ENCODE assay signal across 29 cellular contexts in genomic region chr9:129171993-129172751, GRCh38. TPM values are rescaled to one million over a fixed set of nuclear protein-coding genes. Genes with fewer than 3 reads are reported as not detected.
DNase-seq lines count a peak whose midpoint lies in the region; ATAC-seq and TF ChIP-seq lines count a peak whose summit lies in the region.
"Had no signal": no experiment of that assay in that cellular context is flagged by ENCODE, and none has a peak within 500 bp of the region (broad histone marks: within the 10 kb centered on the region; RNA-seq: fewer than 3 reads in every experiment).

No MANE protein-coding gene starts in this region.

- H3K9me3 Mint-ChIP-seq in CD4-positive, alpha-beta T cell = no peaks in the 10 kb centered on the region
- no peaks in the 10 kb centered on the region for H3K9me3 Mint-ChIP-seq in nephron
- H3K9me3 Mint-ChIP-seq in activated naive CD8-positive, alpha-beta T cell treated with anti-CD3 and anti-CD28 coated beads for 36 hours = no peaks in the 10 kb centered on the region
- H3K9me3 Mint-ChIP-seq: activated naive CD4-positive, alpha-beta T cell treated with anti-CD3 and anti-CD28 coated beads, Interleukin-2, amount 10 ng/mL, durations not matched to agents 7 days and 5 days; activated T-cell treated with anti-CD3 and anti-CD28 coated beads, Interleukin-2, amount 50 U/mL, for 72 hours; central memory CD8-positive, alpha-beta T cell; GM23338; T-helper 2 cell treated with Interferon-gamma antibody and Interleukin-4, amounts not matched to agents 5 μg/mL and 100 μg/mL, for 36 hours had no signal

- intact Hi-C loops in CD4-positive, alpha-beta T cell (cut with DNase I, micrococcal nuclease) = loop anchor here in 1 of 2 experiments (2.0 to 10.0 kb wide), 4 partner anchors 33 to 315 kb away; no protein-coding TSS in a partner anchor
- intact Hi-C loops in stomach (cut with DNase I; ENCODE audit: low total_unique reads) = no loop called here

- H3K4me1 Mint-ChIP-seq in CD4-positive, alpha-beta T cell (ENCODE audit: low read depth) = peaks cover 17% of the 10 kb centered on the region
- peaks cover 22% of the 10 kb centered on the region for H3K4me1 Mint-ChIP-seq in nephron
- H3K4me1 Mint-ChIP-seq in activated naive CD8-positive, alpha-beta T cell treated with anti-CD3 and anti-CD28 coated beads for 36 hours = peaks cover 16% of the 10 kb centered on the region

- no peak overlapping the region for H3K4me3 ChIP-seq in adipocyte (ENCODE audit: low read length)
- no peak overlapping the region for H3K4me3 ChIP-seq in stomach
- H3K4me3 ChIP-seq: BLaER1, GM23338, upper lobe of right lung had no signal

- H3K4me3 Mint-ChIP-seq in CD4-positive, alpha-beta T cell = peak overlapping the region; percentile 20
- H3K4me3 Mint-ChIP-seq in nephron = peak overlapping the region in 2 of 3 experiments; percentile 78 to 79
- no peak overlapping the region for H3K4me3 Mint-ChIP-seq in activated naive CD8-positive, alpha-beta T cell treated with anti-CD3 and anti-CD28 coated beads for 36 hours
- H3K4me3 Mint-ChIP-seq: activated naive CD4-positive, alpha-beta T cell treated with anti-CD3 and anti-CD28 coated beads, Interleukin-2, amount 10 ng/mL, durations not matched to agents 7 days and 5 days; activated T-cell treated with anti-CD3 and anti-CD28 coated beads, Interleukin-2, amount 50 U/mL, for 72 hours; central memory CD8-positive, alpha-beta T cell; GM23338; T-helper 2 cell treated with Interferon-gamma antibody and Interleukin-4, amounts not matched to agents 5 μg/mL and 100 μg/mL, for 36 hours had no signal

- no peak overlapping the region for H3K27ac Mint-ChIP-seq in CD4-positive, alpha-beta T cell
- peak overlapping the region; percentile 81 to 99 (median 91) for H3K27ac Mint-ChIP-seq in nephron
- H3K27ac Mint-ChIP-seq in activated naive CD8-positive, alpha-beta T cell treated with anti-CD3 and anti-CD28 coated beads for 36 hours = no peak overlapping the region
- H3K27ac Mint-ChIP-seq: activated naive CD4-positive, alpha-beta T cell treated with anti-CD3 and anti-CD28 coated beads, Interleukin-2, amount 10 ng/mL, durations not matched to agents 7 days and 5 days; activated T-cell treated with anti-CD3 and anti-CD28 coated beads, Interleukin-2, amount 50 U/mL, for 72 hours; GM23338; T-helper 2 cell treated with Interferon-gamma antibody and Interleukin-4, amounts not matched to agents 5 μg/mL and 100 μg/mL, for 36 hours had no signal

- CTCF ChIA-PET in CD4-positive, alpha-beta T cell (lab: Charles Lee) = interaction anchor here (1.0 to 5.5 kb wide), 3 partner anchors 30 to 439 kb away, joined by 3 to 25 read pairs (median 24); no protein-coding TSS in a partner anchor

- H3K36me3 ChIP-seq in adipocyte (ENCODE audit: control insufficient read depth, insufficient read depth, low read length, severe bottlenecking) (no peaks in the 10 kb centered on the region), stomach (no peaks in the 10 kb centered on the region)
- H3K36me3 ChIP-seq: BLaER1, upper lobe of right lung had no signal

- no peak for DNase-seq in CD4-positive, alpha-beta T cell
- DNase-seq in adipocyte (ENCODE audit: low read depth) = no peak
- no peak for DNase-seq in stomach
- DNase-seq in NCI-H1048 (lab: John Stamatoyannopoulos, UW) = no peak
- no peak for DNase-seq in activated naive CD8-positive, alpha-beta T cell treated with anti-CD3 and anti-CD28 coated beads for 36 hours
- DNase-seq in stimulated activated naive CD4-positive, alpha-beta T cell treated with Interleukin-2 at 50 U/mL for 16 hours (lab: John Stamatoyannopoulos, UW) = no peak
- DNase-seq in H4 (ENCODE audit: low spot score) = no peak
- DNase-seq: activated CD4-positive, alpha-beta T cell treated with anti-CD3 and anti-CD28 coated beads for 48 hours; activated naive CD4-positive, alpha-beta T cell treated with anti-CD3 and anti-CD28 coated beads, Interleukin-2, amount 10 ng/mL, durations not matched to agents 7 days and 5 days; activated T-cell treated with anti-CD3 and anti-CD28 coated beads, Interleukin-2, amount 50 U/mL, for 72 hours; Caco-2; DMS79; GF-D8; kidney glomerular epithelial cell; NCI-H1092 treated with DMSO at 0.1 percent for 48 hours; NCI-H2029 treated with DMSO at 0.1 percent for 48 hours; NCI-H226; NCI-H748 treated with DMSO at 0.1 percent for 48 hours; occipital lobe; stimulated activated CD4-positive, alpha-beta T cell treated with anti-CD3 and anti-CD28 coated beads, Interleukin-12 subunit alpha, Interleukin-12 subunit beta, amount 100 ng/mL, for 4 hours; stimulated activated CD4-positive, alpha-beta T cell treated with anti-CD3 and anti-CD28 coated beads, Interleukin-4, amount 100 ng/mL, for 24 hours; stimulated activated naive CD4-positive, alpha-beta T cell; upper lobe of right lung had no signal

- H3K9ac ChIP-seq in adipocyte (ENCODE audit: low read length) = peak overlapping the region; percentile 99
- H3K9ac ChIP-seq: BLaER1 had no signal

- POLR2A ChIA-PET in CD4-positive, alpha-beta T cell (lab: Charles Lee) = interaction anchor here (0.7 to 1.3 kb wide), 2 partner anchors 64 to 211 kb away, joined by 3 read pairs; no protein-coding TSS in a partner anchor

- peaks cover 39% of the 10 kb centered on the region for H3K4me1 ChIP-seq in adipocyte (ENCODE audit: control insufficient read depth, insufficient read depth, low read length)
- H3K4me1 ChIP-seq in stomach = peaks cover 52 to 61% (median 59%) of the 10 kb centered on the region in 4 donors

- peaks cover 8% of the 10 kb centered on the region for H3K27me3 ChIP-seq in CD4-positive, alpha-beta T cell (ENCODE audit: control insufficient read depth, insufficient read depth, low read length)
- H3K27me3 ChIP-seq in adipocyte (replicated peaks; ENCODE audit: control insufficient read depth, insufficient read depth, low read length) (no peaks in the 10 kb centered on the region), stomach (no peaks in the 10 kb centered on the region)
- H3K27me3 ChIP-seq: upper lobe of right lung had no signal

- H3K9me3 ChIP-seq in CD4-positive, alpha-beta T cell (ENCODE audit: control insufficient read depth, low read length) = no peaks in the 10 kb centered on the region
- H3K9me3 ChIP-seq in adipocyte (ENCODE audit: control insufficient read depth, low read length) = no peaks in the 10 kb centered on the region
- no peaks in the 10 kb centered on the region for H3K9me3 ChIP-seq in stomach
- H3K9me3 ChIP-seq: BLaER1, Caco-2, upper lobe of right lung had no signal

- 28 to 55% (median 40%) methylated on average over 7 of the region's 7 CpGs for WGBS in stomach, 5 donors

- no peak for ATAC-seq in CD4-positive, alpha-beta T cell (ENCODE audit: poor library complexity)
- ATAC-seq: activated T-cell treated with anti-CD3 and anti-CD28 coated beads, Interleukin-2, amount 50 U/mL, for 72 hours; GM23338; SK-N-SH treated with all-trans-retinoic acid at 6 μM for 48 hours; upper lobe of right lung had no signal

- no peak for TF ChIP-seq EP300 in stomach (IDR thresholded peaks at IDR 0.05)

- TF ChIP-seq CTCF in CD4-positive, alpha-beta T cell (IDR thresholded peaks at IDR 0.05) = no peak
- TF ChIP-seq CTCF in nephron (IDR thresholded peaks at IDR 0.05; ENCODE audit: unreplicated experiment in 3 of 3) (no peak), stomach (IDR thresholded peaks at IDR 0.05) (no peak)

- no peak for TF ChIP-seq POLR2A in stomach (IDR thresholded peaks at IDR 0.05)

- peaks cover 4% of the 10 kb centered on the region for H3K27me3 Mint-ChIP-seq in CD4-positive, alpha-beta T cell
- H3K27me3 Mint-ChIP-seq in nephron (ENCODE audit: low read depth) = peaks cover 4% of the 10 kb centered on the region
- no peaks in the 10 kb centered on the region for H3K27me3 Mint-ChIP-seq in activated naive CD8-positive, alpha-beta T cell treated with anti-CD3 and anti-CD28 coated beads for 36 hours

- H3K27ac ChIP-seq in CD4-positive, alpha-beta T cell (ENCODE audit: low read depth, low read length) = no peak overlapping the region
- H3K27ac ChIP-seq in stomach = peak overlapping the region in 3 of 5 donors; percentile 51 to 98 (median 97)
- H3K27ac ChIP-seq: BLaER1, upper lobe of right lung had no signal

- no peaks in the 10 kb centered on the region for H3K36me3 Mint-ChIP-seq in CD4-positive, alpha-beta T cell (ENCODE audit: low read depth)
- H3K36me3 Mint-ChIP-seq in nephron (ENCODE audit: low read depth) = no peaks in the 10 kb centered on the region
- no peaks in the 10 kb centered on the region for H3K36me3 Mint-ChIP-seq in activated naive CD8-positive, alpha-beta T cell treated with anti-CD3 and anti-CD28 coated beads for 36 hours
- H3K36me3 Mint-ChIP-seq: activated naive CD4-positive, alpha-beta T cell treated with anti-CD3 and anti-CD28 coated beads, Interleukin-2, amount 10 ng/mL, durations not matched to agents 7 days and 5 days had no signal

RNA-seq across cellular contexts. Expression of gene IER5L, which starts 5.9 kb away (rescaled TPM):
- total RNA-seq in CD4-positive, alpha-beta T cell = 1 to 10 TPM; 5.6 to 6.4 TPM
- 10 to 100 TPM in 1 of 5 donors, 1 to 10 TPM in 4; 2.6 to 30.4 (median 4.5) TPM for total RNA-seq in stomach
- polyA plus RNA-seq in stomach = 10 to 100 TPM in 2 of 3 donors, 1 to 10 TPM in 1; 7.2 to 25.1 (median 17.0) TPM
- total RNA-seq in activated naive CD8-positive, alpha-beta T cell treated with anti-CD3 and anti-CD28 coated beads for 36 hours = 1 to 10 TPM; 1.1 to 1.2 TPM
- total RNA-seq in H4 (2014; rRNA removed; shearing (Covaris generic)) = 12.9 and 24.3 TPM in 2 replicates

Comparison
In these comparisons a context has a peak if more than half of its experiments do, and no peak if none do; other contexts are left out.
1. H3K27ac Mint-ChIP-seq: peak in nephron (3 of 3); none in CD4-positive, alpha-beta T cell (single experiment) and activated naive CD8-positive, alpha-beta T cell treated with anti-CD3 and anti-CD28 coated beads for 36 hours (single experiment).